In genomic region chr11:29844701-29845379, GRCh38 we compare ENCODE assay signal across 1 cellular context.
TF ChIP-seq lines count a peak whose summit lies in the region.

No MANE protein-coding gene starts in this region.

TF ChIP-seq in H1, 55 proteins besides CTCF, POLR2A, EP300 and RAD21:
- TF ChIP-seq CBX8 (IDR thresholded peaks at IDR 0.05; ENCODE audit: borderline replicate concordance, low read depth, low read length) (no peak), POU5F1 (IDR thresholded peaks at IDR 0.05; ENCODE audit: low read depth, low read length) (no peak), RXRA (IDR thresholded peaks at IDR 0.05; ENCODE audit: insufficient read depth, low read depth, low read length) (no peak), RBBP5 (IDR thresholded peaks at IDR 0.05; ENCODE audit: borderline replicate concordance, low read depth, low read length) (no peak), SP4 (IDR thresholded peaks at IDR 0.05; ENCODE audit: low read length) (no peak), EZH2 (IDR thresholded peaks at IDR 0.05; ENCODE audit: low read depth, low read length, severe bottlenecking) (no peak), FOSL1 (IDR thresholded peaks at IDR 0.05; ENCODE audit: insufficient read depth, low read depth, low read length) (no peak), CTBP2 (IDR thresholded peaks at IDR 0.05; ENCODE audit: borderline replicate concordance, insufficient read depth, insufficient read length, low read length) (no peak)
